2 cellular contexts compared by ENCODE assay signal in the genomic region with DNA sequence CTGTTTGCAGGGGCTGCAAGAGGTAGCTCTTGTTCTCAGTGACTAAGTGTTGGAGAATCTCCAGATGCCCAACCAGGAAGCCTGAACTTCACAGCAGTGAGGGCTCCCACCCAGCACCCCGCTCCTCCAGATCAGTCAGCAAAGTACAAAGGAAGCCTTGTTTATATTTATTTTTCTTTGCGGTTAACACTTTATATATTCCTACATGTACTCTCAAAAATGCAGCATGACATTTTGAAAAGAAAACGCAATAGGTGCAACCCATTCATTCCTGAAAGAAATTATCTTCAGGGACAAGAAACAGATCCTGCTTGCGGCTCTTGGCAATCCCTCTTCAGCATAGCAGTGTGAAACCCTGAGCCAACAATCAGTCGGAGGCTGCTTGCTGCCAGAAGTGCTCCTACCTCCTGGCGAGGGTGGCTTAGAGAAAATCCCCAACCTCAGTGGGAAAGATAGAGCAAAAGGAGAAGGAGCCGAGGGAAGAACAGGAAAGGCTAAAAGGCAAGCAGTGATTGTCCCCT.
TF ChIP-seq lines count a peak whose summit lies in the region.

No MANE protein-coding gene starts in this region.

TF ChIP-seq in HCT116, 20 proteins besides CTCF, POLR2A, EP300 and RAD21 (continued from another document):
- TF ChIP-seq EGR1 (IDR thresholded peaks at IDR 0.05; ENCODE audit: low read depth) (no peak; the same call in 1 of the 2 replicates), CBX3 (IDR thresholded peaks at IDR 0.05; ENCODE audit: low read depth) (0 out of 2 replicates have a peak, but pooled peaks have one; percentile 1), JUND (IDR thresholded peaks at IDR 0.05) (peak; percentile 33; the same call in 1 of the 2 replicates), ZFX (IDR thresholded peaks at IDR 0.05) (no peak), EZH2phosphoT487 (IDR thresholded peaks at IDR 0.05; ENCODE audit: borderline replicate concordance) (no peak), POLR2AphosphoS5 (IDR thresholded peaks at IDR 0.05; ENCODE audit: low read depth, low read length) (no peak), FOSL1 (IDR thresholded peaks at IDR 0.05; ENCODE audit: low read depth) (peak; percentile 37; the same call in 1 of the 2 replicates), YY1 (IDR thresholded peaks at IDR 0.05; ENCODE audit: extremely low read depth, insufficient replicate concordance, low read depth, low read length) (no peak), ZBTB33 (IDR thresholded peaks at IDR 0.05; ENCODE audit: extremely low read depth, insufficient replicate concordance, low read length) (no peak), SIN3A (IDR thresholded peaks at IDR 0.05; ENCODE audit: low read depth) (no peak), TCF7L2 (IDR thresholded peaks at IDR 0.05; ENCODE audit: borderline replicate concordance, extremely low read depth, insufficient read depth, insufficient read length) (no peak), SP1 (IDR thresholded peaks at IDR 0.05; ENCODE audit: low read depth) (peak; percentile 36; the same call in 1 of the 2 replicates), MAX (IDR thresholded peaks at IDR 0.05) (no peak), CEBPB (IDR thresholded peaks at IDR 0.05; ENCODE audit: low read depth) (no peak)
- TF ChIP-seq, protein P1, sequence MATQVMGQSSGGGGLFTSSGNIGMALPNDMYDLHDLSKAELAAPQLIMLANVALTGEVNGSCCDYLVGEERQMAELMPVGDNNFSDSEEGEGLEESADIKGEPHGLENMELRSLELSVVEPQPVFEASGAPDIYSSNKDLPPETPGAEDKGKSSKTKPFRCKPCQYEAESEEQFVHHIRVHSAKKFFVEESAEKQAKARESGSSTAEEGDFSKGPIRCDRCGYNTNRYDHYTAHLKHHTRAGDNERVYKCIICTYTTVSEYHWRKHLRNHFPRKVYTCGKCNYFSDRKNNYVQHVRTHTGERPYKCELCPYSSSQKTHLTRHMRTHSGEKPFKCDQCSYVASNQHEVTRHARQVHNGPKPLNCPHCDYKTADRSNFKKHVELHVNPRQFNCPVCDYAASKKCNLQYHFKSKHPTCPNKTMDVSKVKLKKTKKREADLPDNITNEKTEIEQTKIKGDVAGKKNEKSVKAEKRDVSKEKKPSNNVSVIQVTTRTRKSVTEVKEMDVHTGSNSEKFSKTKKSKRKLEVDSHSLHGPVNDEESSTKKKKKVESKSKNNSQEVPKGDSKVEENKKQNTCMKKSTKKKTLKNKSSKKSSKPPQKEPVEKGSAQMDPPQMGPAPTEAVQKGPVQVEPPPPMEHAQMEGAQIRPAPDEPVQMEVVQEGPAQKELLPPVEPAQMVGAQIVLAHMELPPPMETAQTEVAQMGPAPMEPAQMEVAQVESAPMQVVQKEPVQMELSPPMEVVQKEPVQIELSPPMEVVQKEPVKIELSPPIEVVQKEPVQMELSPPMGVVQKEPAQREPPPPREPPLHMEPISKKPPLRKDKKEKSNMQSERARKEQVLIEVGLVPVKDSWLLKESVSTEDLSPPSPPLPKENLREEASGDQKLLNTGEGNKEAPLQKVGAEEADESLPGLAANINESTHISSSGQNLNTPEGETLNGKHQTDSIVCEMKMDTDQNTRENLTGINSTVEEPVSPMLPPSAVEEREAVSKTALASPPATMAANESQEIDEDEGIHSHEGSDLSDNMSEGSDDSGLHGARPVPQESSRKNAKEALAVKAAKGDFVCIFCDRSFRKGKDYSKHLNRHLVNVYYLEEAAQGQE (IDR thresholded peaks at IDR 0.05; ENCODE audit: low read depth) = no peak

TF ChIP-seq in SK-N-SH treated with all-trans-retinoic acid at 6 μM for 48 hours, 23 proteins besides CTCF, POLR2A, EP300 and RAD21 (continued from another document):
- TF ChIP-seq ESRRG (CRISPR knock-in tag; IDR thresholded peaks at IDR 0.05) (no peak), ZFP30 (CRISPR knock-in tag; IDR thresholded peaks at IDR 0.05) (no peak), ZNF70 (CRISPR knock-in tag; IDR thresholded peaks at IDR 0.05) (no peak), CSRNP3 (CRISPR knock-in tag; IDR thresholded peaks at IDR 0.05) (no peak), ZFP3 (CRISPR knock-in tag; IDR thresholded peaks at IDR 0.05) (no peak), POU6F1 (CRISPR knock-in tag; IDR thresholded peaks at IDR 0.05; ENCODE audit: borderline replicate concordance, low read depth) (no peak), CREB5 (CRISPR knock-in tag; IDR thresholded peaks at IDR 0.05; ENCODE audit: low read depth) (no peak)
- TF ChIP-seq, protein P2, sequence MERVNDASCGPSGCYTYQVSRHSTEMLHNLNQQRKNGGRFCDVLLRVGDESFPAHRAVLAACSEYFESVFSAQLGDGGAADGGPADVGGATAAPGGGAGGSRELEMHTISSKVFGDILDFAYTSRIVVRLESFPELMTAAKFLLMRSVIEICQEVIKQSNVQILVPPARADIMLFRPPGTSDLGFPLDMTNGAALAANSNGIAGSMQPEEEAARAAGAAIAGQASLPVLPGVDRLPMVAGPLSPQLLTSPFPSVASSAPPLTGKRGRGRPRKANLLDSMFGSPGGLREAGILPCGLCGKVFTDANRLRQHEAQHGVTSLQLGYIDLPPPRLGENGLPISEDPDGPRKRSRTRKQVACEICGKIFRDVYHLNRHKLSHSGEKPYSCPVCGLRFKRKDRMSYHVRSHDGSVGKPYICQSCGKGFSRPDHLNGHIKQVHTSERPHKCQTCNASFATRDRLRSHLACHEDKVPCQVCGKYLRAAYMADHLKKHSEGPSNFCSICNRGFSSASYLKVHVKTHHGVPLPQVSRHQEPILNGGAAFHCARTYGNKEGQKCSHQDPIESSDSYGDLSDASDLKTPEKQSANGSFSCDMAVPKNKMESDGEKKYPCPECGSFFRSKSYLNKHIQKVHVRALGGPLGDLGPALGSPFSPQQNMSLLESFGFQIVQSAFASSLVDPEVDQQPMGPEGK (CRISPR knock-in tag; IDR thresholded peaks at IDR 0.05; ENCODE audit: borderline replicate concordance) = no peak
